Comparison of ENCODE assay signal across 8 cellular contexts in genomic region chr14:24297190-24297964, GRCh38. TPM values are rescaled to one million over a fixed set of nuclear protein-coding genes. Genes with fewer than 3 reads are reported as not detected.
DNase-seq lines count a peak whose midpoint lies in the region; ATAC-seq and TF ChIP-seq lines count a peak whose summit lies in the region.

No MANE protein-coding gene starts in this region.

- H3K27ac ChIP-seq in cardiac muscle cell (no peak overlapping the region), right atrium auricular region (no peak overlapping the region), colonic mucosa (no peak overlapping the region), neutrophil (peak overlapping the region; percentile 68)

- no peak overlapping the region for H3K9ac ChIP-seq in colonic mucosa (ENCODE audit: low read depth in 2 of 2, low read length in 2 of 2)

- H3K27me3 ChIP-seq in cardiac muscle cell, result no peaks in the 10 kb centered on the region
- no peaks in the 10 kb centered on the region for H3K27me3 ChIP-seq in right atrium auricular region
- no peaks in the 10 kb centered on the region for H3K27me3 ChIP-seq in colonic mucosa
- H3K27me3 ChIP-seq in neutrophil, result no peaks in the 10 kb centered on the region

- DNase-seq in cardiac muscle cell (ENCODE audit: low read depth in 1 of 2, low spot score in 1 of 2), result peak; percentile 13 to 43
- DNase-seq in right atrium auricular region (ENCODE audit: low spot score), result no peak
- peak; percentile 59 for DNase-seq in NCI-H82 (lab: John Stamatoyannopoulos, UW)
- DNase-seq in colonic mucosa, result no peak
- no peak for DNase-seq in mesenteric fat pad (ENCODE audit: low spot score)
- no peak for DNase-seq in cardiac septum (ENCODE audit: low spot score)

- H3K4me1 ChIP-seq in cardiac muscle cell (ENCODE audit: low read depth) (peaks cover 7% of the 10 kb centered on the region), right atrium auricular region (peaks cover 0 to 20% of the 10 kb centered on the region in 2 donors), colonic mucosa (peaks cover 13% of the 10 kb centered on the region), neutrophil (ENCODE audit: control insufficient read depth in 1 of 2, insufficient read depth in 1 of 2, low read depth in 1 of 2, low read length in 1 of 2) (peaks cover 42 to 49% of the 10 kb centered on the region in 2 experiments)

- TF ChIP-seq CTCF in cardiac muscle cell (IDR thresholded peaks at IDR 0.05; ENCODE audit: low read depth, low read length) (peak; percentile 44), right atrium auricular region (IDR thresholded peaks at IDR 0.05) (no peak), colonic mucosa (IDR thresholded peaks at IDR 0.05) (peak; percentile 42), neutrophil (IDR thresholded peaks at IDR 0.05) (no peak)

- peaks cover 3% of the 10 kb centered on the region for H3K36me3 ChIP-seq in cardiac muscle cell
- H3K36me3 ChIP-seq in right atrium auricular region, result peaks cover 30% of the 10 kb centered on the region
- peaks cover 12% of the 10 kb centered on the region for H3K36me3 ChIP-seq in colonic mucosa
- peaks cover 37% of the 10 kb centered on the region for H3K36me3 ChIP-seq in neutrophil

- intact Hi-C loops in colonic mucosa (cut with DNase I), result no loop called here
- intact Hi-C loops in cardiac septum (cut with DNase I), result loop anchor here (2.0 kb wide), 1 partner anchor 239 kb away; no protein-coding TSS in a partner anchor

- H3K9me3 ChIP-seq in cardiac muscle cell (ENCODE audit: low read depth), result no peaks in the 10 kb centered on the region
- no peaks in the 10 kb centered on the region for H3K9me3 ChIP-seq in right atrium auricular region
- no peaks in the 10 kb centered on the region for H3K9me3 ChIP-seq in colonic mucosa
- no peaks in the 10 kb centered on the region for H3K9me3 ChIP-seq in neutrophil

- H3K4me3 ChIP-seq in cardiac muscle cell, result no peak overlapping the region
- no peak overlapping the region for H3K4me3 ChIP-seq in right atrium auricular region
- no peak overlapping the region for H3K4me3 ChIP-seq in colonic mucosa
- H3K4me3 ChIP-seq in neutrophil (ENCODE audit: low read depth in 1 of 2, low read length in 1 of 2), result no peak overlapping the region

- peak; percentile 5 for ATAC-seq in HG02763 (IDR thresholded peaks at IDR 0.05; ENCODE audit: unreplicated experiment)

RNA-seq across cellular contexts. Expression of gene DHRS1, which starts 2.2 kb away (rescaled TPM):
- total RNA-seq in cardiac muscle cell (43.2 and 54.3 TPM in 2 replicates), right atrium auricular region (10 to 100 TPM; 10.1 to 13.7 TPM), colonic mucosa (10 to 100 TPM; 38.0 to 42.4 TPM), mesenteric fat pad (19.0 TPM), cardiac septum (8.5 TPM)
- 53.5 and 58.1 TPM in 2 replicates for polyA plus RNA-seq in cardiac muscle cell

RNA-seq across cellular contexts. Expression of gene NOP9, which starts 2.3 kb away (rescaled TPM):
- total RNA-seq in cardiac muscle cell, result 13.5 and 15.7 TPM in 2 replicates
- 2.7 and 4.3 TPM in 2 replicates for polyA plus RNA-seq in cardiac muscle cell
- 10 to 100 TPM; 13.9 to 15.5 TPM for total RNA-seq in right atrium auricular region
- total RNA-seq in colonic mucosa, result 10 to 100 TPM; 23.8 to 49.8 TPM
- total RNA-seq in mesenteric fat pad, result 23.4 TPM
- total RNA-seq in cardiac septum, result 28.3 TPM

RNA-seq across cellular contexts. Expression of gene CIDEB, which starts 10.4 kb away (rescaled TPM):
- not detected in 2 replicates for total RNA-seq in cardiac muscle cell
- polyA plus RNA-seq in cardiac muscle cell, result not detected in 2 replicates
- 1 to 10 TPM; 2.0 to 6.6 TPM for total RNA-seq in right atrium auricular region
- 10 to 100 TPM in 1 of 2 donors, 1 to 10 TPM in 1; 7.7 to 12.9 TPM for total RNA-seq in colonic mucosa
- 19.1 TPM for total RNA-seq in mesenteric fat pad
- 2.4 TPM for total RNA-seq in cardiac septum

RNA-seq across cellular contexts. Expression of gene LTB4R2, which starts 12.6 kb away (rescaled TPM):
- total RNA-seq in cardiac muscle cell (7.6 and 15.1 TPM in 2 replicates), right atrium auricular region (1 to 10 TPM in 1 of 2 donors, under 1 TPM in 1; 0.98 to 1.4 TPM), colonic mucosa (1 to 10 TPM; 2.7 to 7.8 TPM), mesenteric fat pad (7.2 TPM), cardiac septum (2.2 TPM)
- 0.17 and 1.8 TPM in 2 replicates for polyA plus RNA-seq in cardiac muscle cell

RNA-seq across cellular contexts. Expression of gene LTB4R, which starts 13.9 kb away (rescaled TPM):
- total RNA-seq in cardiac muscle cell, result 8.5 and 8.8 TPM in 2 replicates
- polyA plus RNA-seq in cardiac muscle cell, result 2.0 and 2.7 TPM in 2 replicates
- 1 to 10 TPM; 1.9 to 3.0 TPM for total RNA-seq in right atrium auricular region
- total RNA-seq in colonic mucosa, result 1 to 10 TPM; 1.5 to 4.0 TPM
- 11.9 TPM for total RNA-seq in mesenteric fat pad
- 1.8 TPM for total RNA-seq in cardiac septum

Comparison
In these comparisons a context has a peak if more than half of its experiments do, and no peak if none do; other contexts are left out.
1. DNase-seq: peak in cardiac muscle cell (2 of 2) and NCI-H82 (single experiment); none in right atrium auricular region (single experiment), colonic mucosa (single experiment), mesenteric fat pad (single experiment) and cardiac septum (single experiment).
2. CTCF ChIP-seq: peak in cardiac muscle cell (single experiment) and colonic mucosa (single experiment); none in right atrium auricular region (0 of 2) and neutrophil (single experiment).